1 cellular context compared by ENCODE assay signal in the genomic region with DNA sequence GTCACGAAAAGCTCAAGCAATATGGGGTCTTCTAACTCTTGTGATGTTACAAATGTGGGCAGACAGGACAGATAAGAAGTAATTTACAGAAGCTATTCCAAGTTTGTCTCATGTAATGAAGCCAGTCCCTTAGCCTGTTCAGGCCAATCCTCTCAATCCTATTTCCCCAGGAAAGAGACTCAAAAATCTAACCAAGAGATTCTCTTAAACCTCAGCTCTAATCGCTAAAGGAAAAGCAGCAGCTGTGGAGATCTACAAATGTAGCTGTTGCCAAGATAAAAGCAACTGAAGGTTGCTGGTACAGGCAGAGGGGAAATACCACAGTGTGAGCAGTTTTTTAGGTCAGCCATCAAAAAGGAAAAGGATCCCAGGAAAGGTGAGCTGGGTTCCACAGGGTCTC.
TF ChIP-seq lines count a peak whose summit lies in the region.

No MANE protein-coding gene starts in this region.

TF ChIP-seq in K562, 482 proteins besides CTCF, POLR2A, EP300 and RAD21:
- TF ChIP-seq, protein P1, sequence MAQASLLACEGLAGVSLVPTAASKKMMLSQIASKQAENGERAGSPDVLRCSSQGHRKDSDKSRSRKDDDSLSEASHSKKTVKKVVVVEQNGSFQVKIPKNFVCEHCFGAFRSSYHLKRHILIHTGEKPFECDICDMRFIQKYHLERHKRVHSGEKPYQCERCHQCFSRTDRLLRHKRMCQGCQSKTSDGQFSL (CRISPR knock-in tag; IDR thresholded peaks at IDR 0.05) = no peak
- TF ChIP-seq, protein P1 (tag; IDR thresholded peaks at IDR 0.05) = no peak
- peak; percentile 75 for TF ChIP-seq CBFA2T3 (IDR thresholded peaks at IDR 0.05)
- TF ChIP-seq KDM1A (IDR thresholded peaks at IDR 0.05) = peak; percentile 61 to 71; a peak in 3 of 4 replicates
- 0 out of 2 replicates have a peak, but pooled peaks have one; percentile 33 for TF ChIP-seq ARID1B (IDR thresholded peaks at IDR 0.05)
- TF ChIP-seq POLR3A (IDR thresholded peaks at IDR 0.05; ENCODE audit: borderline replicate concordance, extremely low read depth, insufficient read depth, insufficient read length) = no peak
- peak; percentile 43 for TF ChIP-seq TEAD4 (IDR thresholded peaks at IDR 0.05; ENCODE audit: low read length)
- TF ChIP-seq TEAD4 (CRISPR knock-in tag; IDR thresholded peaks at IDR 0.05; ENCODE audit: borderline replicate concordance) = no peak
- TF ChIP-seq, protein P2, sequence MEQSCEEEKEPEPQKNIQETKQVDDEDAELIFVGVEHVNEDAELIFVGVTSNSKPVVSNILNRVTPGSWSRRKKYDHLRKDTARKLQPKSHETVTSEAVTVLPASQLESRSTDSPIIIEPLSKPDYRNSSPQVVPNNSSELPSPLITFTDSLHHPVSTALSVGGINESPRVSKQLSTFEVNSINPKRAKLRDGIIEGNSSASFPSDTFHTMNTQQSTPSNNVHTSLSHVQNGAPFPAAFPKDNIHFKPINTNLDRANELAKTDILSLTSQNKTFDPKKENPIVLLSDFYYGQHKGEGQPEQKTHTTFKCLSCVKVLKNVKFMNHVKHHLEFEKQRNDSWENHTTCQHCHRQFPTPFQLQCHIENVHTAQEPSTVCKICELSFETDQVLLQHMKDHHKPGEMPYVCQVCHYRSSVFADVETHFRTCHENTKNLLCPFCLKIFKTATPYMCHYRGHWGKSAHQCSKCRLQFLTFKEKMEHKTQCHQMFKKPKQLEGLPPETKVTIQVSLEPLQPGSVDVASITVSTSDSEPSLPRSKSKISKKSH (CRISPR knock-in tag; IDR thresholded peaks at IDR 0.05) = no peak
- TF ChIP-seq ZNF175 (CRISPR knock-in tag; IDR thresholded peaks at IDR 0.05; ENCODE audit: low read depth) = 0 out of 2 replicates have a peak, but pooled peaks have one; percentile 28
- TF ChIP-seq, protein P3, sequence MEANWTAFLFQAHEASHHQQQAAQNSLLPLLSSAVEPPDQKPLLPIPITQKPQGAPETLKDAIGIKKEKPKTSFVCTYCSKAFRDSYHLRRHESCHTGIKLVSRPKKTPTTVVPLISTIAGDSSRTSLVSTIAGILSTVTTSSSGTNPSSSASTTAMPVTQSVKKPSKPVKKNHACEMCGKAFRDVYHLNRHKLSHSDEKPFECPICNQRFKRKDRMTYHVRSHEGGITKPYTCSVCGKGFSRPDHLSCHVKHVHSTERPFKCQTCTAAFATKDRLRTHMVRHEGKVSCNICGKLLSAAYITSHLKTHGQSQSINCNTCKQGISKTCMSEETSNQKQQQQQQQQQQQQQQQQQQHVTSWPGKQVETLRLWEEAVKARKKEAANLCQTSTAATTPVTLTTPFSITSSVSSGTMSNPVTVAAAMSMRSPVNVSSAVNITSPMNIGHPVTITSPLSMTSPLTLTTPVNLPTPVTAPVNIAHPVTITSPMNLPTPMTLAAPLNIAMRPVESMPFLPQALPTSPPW (CRISPR knock-in tag; IDR thresholded peaks at IDR 0.05) = 0 out of 2 replicates have a peak, but pooled peaks have one; percentile 17
- no peak for TF ChIP-seq SOX6 (IDR thresholded peaks at IDR 0.05)
- peak; percentile 28; the same call in 1 of the 2 replicates for TF ChIP-seq CBFA2T2 (conservative IDR thresholded peaks at IDR 0.05)
- TF ChIP-seq SMC3 (conservative IDR thresholded peaks at IDR 0.05; ENCODE audit: insufficient read depth, low read depth, low read length) = no peak
- peak; percentile 14; the same call in 1 of the 2 replicates for TF ChIP-seq TAL1 (IDR thresholded peaks at IDR 0.05)
- TF ChIP-seq HDAC1 (IDR thresholded peaks at IDR 0.05) = peak in 1 of 2 experiments; percentile 38; a peak in 1 of 4 replicates
- TF ChIP-seq RCOR1 (IDR thresholded peaks at IDR 0.05; ENCODE audit: borderline replicate concordance in 1 of 2, low read depth in 2 of 2, low read length in 2 of 2) = peak in 1 of 2 experiments; percentile 76; a peak in 2 of 4 replicates
